In genomic region chr22:31218565-31219262, GRCh38 we compare ENCODE assay signal across 9 cellular contexts. TPM values are rescaled to one million over a fixed set of nuclear protein-coding genes. Genes with fewer than 3 reads are reported as not detected.
DNase-seq lines count a peak whose midpoint lies in the region; ATAC-seq and TF ChIP-seq lines count a peak whose summit lies in the region.
"Had no signal": no experiment of that assay in that cellular context is flagged by ENCODE, and none has a peak within 500 bp of the region (broad histone marks: within the 10 kb centered on the region; RNA-seq: fewer than 3 reads in every experiment).

No MANE protein-coding gene starts in this region.

- no peak overlapping the region for H3K4me3 ChIP-seq in heart right ventricle
- no peak overlapping the region for H3K4me3 ChIP-seq in upper lobe of left lung

- H3K4me1 Mint-ChIP-seq in activated T-helper 17 cell treated with anti-CD3 and anti-CD28 coated beads, Interleukin-2, amount 50 U/mL, for 72 hours, result peaks cover 42% of the 10 kb centered on the region
- H3K4me1 Mint-ChIP-seq in memory B cell, result peaks cover 29% of the 10 kb centered on the region

- TF ChIP-seq CTCF in heart right ventricle (IDR thresholded peaks at IDR 0.05) (no peak), upper lobe of left lung (IDR thresholded peaks at IDR 0.05) (no peak)

- no peak overlapping the region for H3K4me3 Mint-ChIP-seq in activated T-helper 17 cell treated with anti-CD3 and anti-CD28 coated beads, Interleukin-2, amount 50 U/mL, for 72 hours
- H3K4me3 Mint-ChIP-seq in memory B cell, result no peak overlapping the region

- peaks cover 54% of the 10 kb centered on the region for H3K36me3 Mint-ChIP-seq in activated T-helper 17 cell treated with anti-CD3 and anti-CD28 coated beads, Interleukin-2, amount 50 U/mL, for 72 hours (ENCODE audit: low read depth)
- H3K36me3 Mint-ChIP-seq in memory B cell, result no peaks in the 10 kb centered on the region

- no peaks in the 10 kb centered on the region for H3K27me3 Mint-ChIP-seq in activated T-helper 17 cell treated with anti-CD3 and anti-CD28 coated beads, Interleukin-2, amount 50 U/mL, for 72 hours
- no peaks in the 10 kb centered on the region for H3K27me3 Mint-ChIP-seq in memory B cell

- H3K4me1 ChIP-seq in heart right ventricle (peaks cover 5 to 99% (median 42%) of the 10 kb centered on the region in 9 donors), upper lobe of left lung (peaks cover 35 to 70% (median 64%) of the 10 kb centered on the region in 4 donors)

- ATAC-seq in heart right ventricle (no peak), left ventricle myocardium superior (no peak), memory B cell (ENCODE audit: low read depth) (no peak), upper lobe of left lung (ENCODE audit: low FRiP score in 2 of 2) (no peak)
- no peak for ATAC-seq in activated T-helper 17 cell treated with anti-CD3 and anti-CD28 coated beads, Interleukin-2, amount 50 U/mL, for 72 hours (replicated peaks)

- WGBS in heart right ventricle, 2 donors, result 77 to 79% methylated on average over 4 of the region's 4 CpGs
- 57 to 62% methylated on average over 4 of the region's 4 CpGs for WGBS in upper lobe of left lung, 2 donors

- H3K9me3 Mint-ChIP-seq in activated T-helper 17 cell treated with anti-CD3 and anti-CD28 coated beads, Interleukin-2, amount 50 U/mL, for 72 hours, result no peaks in the 10 kb centered on the region
- H3K9me3 Mint-ChIP-seq in memory B cell, result no peaks in the 10 kb centered on the region

- intact Hi-C loops in heart right ventricle (cut with DNase I), result loop anchor here in 4 of 10 donors (10.0 kb wide), 3 partner anchors 56 to 124 kb away; partner anchors contain the start of gene SELENOM (in 1 of the 4)
- intact Hi-C loops in left ventricle myocardium superior (cut with micrococcal nuclease), result loop anchor here (10.0 kb wide), 1 partner anchor 56 kb away; no protein-coding TSS in a partner anchor

- peaks cover 0 to 20% (median 0%) of the 10 kb centered on the region in 9 donors for H3K36me3 ChIP-seq in heart right ventricle
- H3K36me3 ChIP-seq in upper lobe of left lung, result peaks cover 0 to 3% (median 0%) of the 10 kb centered on the region in 4 donors

- peak overlapping the region; percentile 89 for H3K27ac Mint-ChIP-seq in activated T-helper 17 cell treated with anti-CD3 and anti-CD28 coated beads, Interleukin-2, amount 50 U/mL, for 72 hours
- peak overlapping the region; percentile 64 for H3K27ac Mint-ChIP-seq in memory B cell

- no peaks in the 10 kb centered on the region for H3K27me3 ChIP-seq in heart right ventricle
- H3K27me3 ChIP-seq in upper lobe of left lung, result no peaks in the 10 kb centered on the region

- H3K9me3 ChIP-seq in heart right ventricle, result no peaks in the 10 kb centered on the region
- H3K9me3 ChIP-seq in upper lobe of left lung, result no peaks in the 10 kb centered on the region

- H3K27ac ChIP-seq in heart right ventricle (peak overlapping the region in 9 of 10 donors; percentile 26 to 98 (median 75)), upper lobe of left lung (peak overlapping the region; percentile 67 to 96 (median 83))

- TF ChIP-seq EP300 in upper lobe of left lung (IDR thresholded peaks at IDR 0.05), result no peak

- DNase-seq in heart right ventricle (no peak), left ventricle myocardium superior (no peak), memory B cell (ENCODE audit: low spot score in 2 of 2) (no peak), upper lobe of left lung (no peak), COLO829 (ENCODE audit: low spot score) (no peak), OCI-M1 (lab: John Stamatoyannopoulos, UW) (no peak), NOMO-1 treated with DMSO at 0.1 percent for 48 hours (lab: John Stamatoyannopoulos, UW; ENCODE audit: unreplicated experiment) (no peak)
- DNase-seq: DMS53 had no signal

- TF ChIP-seq POLR2A in upper lobe of left lung (IDR thresholded peaks at IDR 0.05), result no peak

RNA-seq across cellular contexts. Expression of gene LIMK2, which starts 6.6 kb away (rescaled TPM):
- total RNA-seq in heart right ventricle (10 to 100 TPM in 5 of 10 donors, 1 to 10 TPM in 5; 6.5 to 18.8 (median 9.7) TPM), left ventricle myocardium superior (8.6 TPM), upper lobe of left lung (100 to 1,000 TPM in 2 of 6 donors, 10 to 100 TPM in 4; 44.5 to 141 (median 75.8) TPM)
- polyA plus RNA-seq in heart right ventricle, result 10 to 100 TPM in 1 of 2 donors, 1 to 10 TPM in 1; 6.0 to 12.1 TPM
- 10 to 100 TPM; 59.5 to 61.4 TPM for total RNA-seq in activated T-helper 17 cell treated with anti-CD3 and anti-CD28 coated beads, Interleukin-2, amount 50 U/mL, for 72 hours

RNA-seq across cellular contexts. Expression of gene RNF185, which starts 58.7 kb away (rescaled TPM):
- total RNA-seq in heart right ventricle (10 to 100 TPM; 20.4 to 24.9 (median 22.0) TPM), left ventricle myocardium superior (21.4 TPM), upper lobe of left lung (10 to 100 TPM; 17.8 to 40.0 (median 34.1) TPM)
- polyA plus RNA-seq in heart right ventricle, result 10 to 100 TPM; 12.2 to 18.7 TPM
- 10 to 100 TPM; 19.3 to 24.6 TPM for total RNA-seq in activated T-helper 17 cell treated with anti-CD3 and anti-CD28 coated beads, Interleukin-2, amount 50 U/mL, for 72 hours
